Comparison of ENCODE assay signal across 18 cellular contexts in the genomic region with DNA sequence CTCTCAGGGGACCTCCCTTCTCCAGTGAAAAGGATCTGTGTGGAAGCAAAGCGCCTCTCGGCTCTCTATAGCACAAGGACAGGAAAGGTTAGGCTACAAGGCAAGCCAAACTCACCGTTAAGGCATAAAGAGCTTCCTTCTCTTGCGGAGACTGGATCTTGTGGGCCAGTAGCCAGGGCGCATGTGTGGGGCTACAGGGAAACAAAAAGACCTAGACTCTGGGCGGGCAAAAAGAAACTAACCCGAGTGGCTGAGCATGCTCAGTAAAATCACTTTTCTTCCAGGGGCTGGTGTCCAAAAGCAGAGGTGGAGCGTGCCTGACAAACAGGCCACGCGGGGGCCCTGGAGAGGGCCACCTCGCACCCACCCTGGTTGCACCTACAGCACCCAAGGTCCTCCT. TPM values are rescaled to one million over a fixed set of nuclear protein-coding genes. Genes with fewer than 3 reads are reported as not detected.
DNase-seq lines count a peak whose midpoint lies in the region; ATAC-seq, FAIRE-seq and TF ChIP-seq lines count a peak whose summit lies in the region.
"Had no signal": no experiment of that assay in that cellular context is flagged by ENCODE, and none has a peak within 500 bp of the region (broad histone marks: within the 10 kb centered on the region; RNA-seq: fewer than 3 reads in every experiment).

No MANE protein-coding gene starts in this region.

- 98% methylated on average over 10 of the region's 11 CpGs for WGBS in HepG2 (ENCODE audit: low lambda C conversion rate)
- 98% methylated on average over 8 of the region's 11 CpGs for WGBS in right lobe of liver (ENCODE audit: insufficient coverage, low coverage, low lambda C conversion rate, missing lambda C conversion rate)
- 89% methylated on average over 11 of the region's 11 CpGs; no CpG with 5 or more reads in 1 of the 2 experiments for WGBS in H1 (ENCODE audit: extremely low coverage in 1 of 2, insufficient coverage in 1 of 2, insufficient read length in 1 of 2, insufficient replicate concordance in 2 of 2, low coverage in 1 of 2, low lambda C conversion rate in 2 of 2, missing lambda C conversion rate in 1 of 2), 2 experiments
- whole genome bisulfite sequencing in mesenchymal stem cell: 97% methylated on average over 11 of the region's 11 CpGs

- no peak for TF ChIP-seq EP300 in HepG2 (IDR thresholded peaks at IDR 0.05; ENCODE audit: low read depth in 2 of 2, low read length in 2 of 2)
- no peak for TF ChIP-seq EP300 in HepG2 (CRISPR knock-in tag; IDR thresholded peaks at IDR 0.05; ENCODE audit: borderline replicate concordance)
- TF ChIP-seq EP300 in H1 (IDR thresholded peaks at IDR 0.05; ENCODE audit: borderline replicate concordance in 1 of 2, low read depth in 2 of 2, low read length in 2 of 2): no peak

- H2BK120ac ChIP-seq in H1 (replicated peaks; ENCODE audit: low read depth, low read length) (no peak overlapping the region), mesenchymal stem cell (ENCODE audit: low read depth, low read length) (no peak overlapping the region)

- in situ Hi-C loops in HepG2 (cut with HindIII; ENCODE audit: extremely low pct_ligation_motif_present, low pct_unique_long_range_greater_than_20kb): no loop called here

- no peak overlapping the region for H2BK5ac ChIP-seq in H1 (ENCODE audit: low read depth, low read length)
- no peak overlapping the region for H2BK5ac ChIP-seq in mesenchymal stem cell (ENCODE audit: low read depth, low read length, poor library complexity, severe bottlenecking)

- H2BK20ac ChIP-seq in H1 (ENCODE audit: low read length): no peak overlapping the region

- H4K20me1 ChIP-seq in HepG2 (ENCODE audit: insufficient read depth, low read length): peaks cover 26% of the 10 kb centered on the region
- peaks cover 17 to 25% of the 10 kb centered on the region in 2 experiments for H4K20me1 ChIP-seq in H1 (replicated peaks in 1 of 2; ENCODE audit: control insufficient read depth in 1 of 2, insufficient read depth in 2 of 2, low read length in 2 of 2)

- H4K5ac ChIP-seq in H1 (ENCODE audit: insufficient read length, low read depth, low read length): no peak overlapping the region

- peaks cover 54 to 86% of the 10 kb centered on the region in 2 experiments for H3K36me3 ChIP-seq in HepG2 (replicated peaks in 1 of 2; ENCODE audit: control insufficient read depth in 1 of 2, insufficient read depth in 2 of 2, low read length in 2 of 2)
- H3K36me3 ChIP-seq in right lobe of liver: peaks cover 0 to 64% (median 19%) of the 10 kb centered on the region in 4 donors
- H3K36me3 ChIP-seq in H1 (ENCODE audit: control insufficient read depth in 2 of 4, insufficient read depth in 4 of 4, low read length in 3 of 4): peaks cover 31 to 62% (median 56%) of the 10 kb centered on the region in 4 experiments
- peaks cover 35 to 64% of the 10 kb centered on the region in 2 experiments for H3K36me3 ChIP-seq in mesenchymal stem cell (ENCODE audit: control insufficient read depth in 1 of 2, insufficient read depth in 2 of 2, low read depth in 1 of 2, low read length in 2 of 2)
- H3K36me3 ChIP-seq in SJCRH30: peaks cover 44% of the 10 kb centered on the region

- DNase-seq in HepG2 (ENCODE audit: low spot score): no peak
- DNase-seq in right lobe of liver: no peak
- no peak for DNase-seq in H1 (ENCODE audit: low read depth in 1 of 2, low spot score in 2 of 2)
- DNase-seq in mesenchymal stem cell: no peak
- DNase-seq in SJCRH30: no peak
- DNase-seq: AML-193; CD4-positive, alpha-beta T cell; GF-D8; MM.1S; NCI-H1105 treated with DMSO at 0.1 percent for 48 hours; NCI-H187; NCI-H446 treated with DMSO at 0.1 percent for 48 hours; NCI-H774; SHP77 had no signal

- H4K8ac ChIP-seq in H1 (ENCODE audit: extremely low read depth, insufficient read depth, low read length) (peak overlapping the region; percentile 6; the same call in 1 of the 2 replicates), mesenchymal stem cell (ENCODE audit: low read length) (no peak overlapping the region)

- H3K23me2 ChIP-seq in H1 (ENCODE audit: low read depth, low read length): no peaks in the 10 kb centered on the region

- H3K14ac ChIP-seq in H1 (ENCODE audit: insufficient read length) (no peak overlapping the region), mesenchymal stem cell (ENCODE audit: low read length in 2 of 2) (no peak overlapping the region)

- no peak overlapping the region for H3K4me2 ChIP-seq in HepG2 (ENCODE audit: low read depth, low read length)
- H3K4me2 ChIP-seq in H1 (ENCODE audit: insufficient read depth in 1 of 2, low read depth in 2 of 2, low read length in 2 of 2): no peak overlapping the region
- no peak overlapping the region for H3K4me2 ChIP-seq in mesenchymal stem cell (ENCODE audit: low read length, poor library complexity, severe bottlenecking)

- peaks cover 7% of the 10 kb centered on the region for H3K4me1 ChIP-seq in HepG2 (ENCODE audit: insufficient read depth, low read length)
- peaks cover 0 to 11% (median 4%) of the 10 kb centered on the region in 4 donors for H3K4me1 ChIP-seq in right lobe of liver
- H3K4me1 ChIP-seq in H1 (replicated peaks in 1 of 4; ENCODE audit: control insufficient read depth in 3 of 4, insufficient read depth in 4 of 4, low read length in 3 of 4): peaks cover 0 to 5% (median 0%) of the 10 kb centered on the region in 4 experiments; a peak in 2 of 7 replicates
- H3K4me1 ChIP-seq in mesenchymal stem cell (ENCODE audit: control insufficient read depth, insufficient read depth, low read depth, low read length): peaks cover 39% of the 10 kb centered on the region
- no peaks in the 10 kb centered on the region for H3K4me1 ChIP-seq in SJCRH30

- H3K18ac ChIP-seq in H1 (ENCODE audit: extremely low read depth, low read length) (no peak overlapping the region), mesenchymal stem cell (ENCODE audit: low read depth in 1 of 2, low read length in 2 of 2) (no peak overlapping the region)

- no peak overlapping the region for H2BK15ac ChIP-seq in H1 (ENCODE audit: low read length)
- H2BK15ac ChIP-seq in mesenchymal stem cell (ENCODE audit: low read depth, poor library complexity, severe bottlenecking): no peak overlapping the region

- peaks cover 8% of the 10 kb centered on the region; the same call in 1 of the 2 replicates for H3K79me1 ChIP-seq in H1 (ENCODE audit: low read depth, low read length)
- H3K79me1 ChIP-seq in mesenchymal stem cell (replicated peaks; ENCODE audit: low read length, poor library complexity, severe bottlenecking): peaks cover 32% of the 10 kb centered on the region

- H3K27ac ChIP-seq in HepG2 (ENCODE audit: extremely low read length, insufficient read depth, low read length) (no peak overlapping the region), right lobe of liver (no peak overlapping the region), H1 (ENCODE audit: low read depth, low read length) (no peak overlapping the region), mesenchymal stem cell (ENCODE audit: low read length, poor library complexity, severe bottlenecking) (no peak overlapping the region), SJCRH30 (no peak overlapping the region)

- H3K23ac ChIP-seq in H1 (ENCODE audit: insufficient read length) (no peak overlapping the region), mesenchymal stem cell (ENCODE audit: low read length in 2 of 2) (no peak overlapping the region)

- H3K9me3 ChIP-seq in HepG2 (ENCODE audit: low read length) (no peaks in the 10 kb centered on the region), right lobe of liver (no peaks in the 10 kb centered on the region), H1 (ENCODE audit: insufficient read depth in 2 of 2, low read depth in 1 of 2, low read length in 1 of 2) (no peaks in the 10 kb centered on the region), mesenchymal stem cell (ENCODE audit: control insufficient read depth, low read length) (no peaks in the 10 kb centered on the region), SJCRH30 (replicated peaks) (no peaks in the 10 kb centered on the region)

- intact Hi-C loops in HepG2 (cut with micrococcal nuclease; ENCODE audit: unreplicated experiment): no loop called here
- intact Hi-C loops in right lobe of liver (cut with DNase I): no loop called here

- TF ChIP-seq RAD21 in HepG2 (CRISPR knock-in tag; IDR thresholded peaks at IDR 0.05) (no peak), H1 (IDR thresholded peaks at IDR 0.05 in 1 of 2, conservative IDR thresholded peaks at IDR 0.05 in 1 of 2; ENCODE audit: low read depth in 2 of 2, low read length in 2 of 2) (no peak)

- H2AFZ ChIP-seq in HepG2 (ENCODE audit: low read length) (no peak overlapping the region), H1 (ENCODE audit: low read length) (no peak overlapping the region), mesenchymal stem cell (ENCODE audit: low read depth, low read length) (no peak overlapping the region)

- no peak for ATAC-seq in HepG2
- no peak for ATAC-seq in right lobe of liver
- ATAC-seq in GM21367 (IDR thresholded peaks at IDR 0.05; ENCODE audit: unreplicated experiment): no peak
- no peak for ATAC-seq in GM21515 (IDR thresholded peaks at IDR 0.05; ENCODE audit: unreplicated experiment)

- no peak overlapping the region for H3K4me3 ChIP-seq in HepG2 (replicated peaks in 1 of 3; ENCODE audit: insufficient read depth in 1 of 3, low read depth in 2 of 3, low read length in 3 of 3)
- no peak overlapping the region for H3K4me3 ChIP-seq in right lobe of liver
- no peak overlapping the region for H3K4me3 ChIP-seq in H1 (ENCODE audit: extremely low read depth in 1 of 4, insufficient read depth in 2 of 4, low read depth in 3 of 4, low read length in 4 of 4)
- no peak overlapping the region for H3K4me3 ChIP-seq in mesenchymal stem cell (ENCODE audit: insufficient read depth in 1 of 2, low read depth in 1 of 2, low read length in 2 of 2)
- H3K4me3 ChIP-seq in SJCRH30: no peak overlapping the region

- TF ChIP-seq CTCF in HepG2 (CRISPR knock-in tag; IDR thresholded peaks at IDR 0.05): no peak
- no peak for TF ChIP-seq CTCF in right lobe of liver (IDR thresholded peaks at IDR 0.05)
- no peak for TF ChIP-seq CTCF in H1 (IDR thresholded peaks at IDR 0.05; ENCODE audit: control extremely low read depth in 1 of 3, insufficient read depth in 1 of 3, low read depth in 1 of 3, low read length in 3 of 3)

- FAIRE-seq in HepG2 (lab: Jason Lieb, UNC) (no peak), H1 (lab: Jason Lieb, UNC) (no peak)
- FAIRE-seq: D721Med, H54 had no signal

- H3K27me3 ChIP-seq in HepG2 (ENCODE audit: control insufficient read depth in 1 of 2, insufficient read depth in 2 of 2, low read length in 2 of 2) (no peaks in the 10 kb centered on the region), right lobe of liver (no peaks in the 10 kb centered on the region), H1 (replicated peaks in 1 of 4; ENCODE audit: control insufficient read depth in 3 of 4, extremely low read depth in 1 of 4, insufficient read depth in 3 of 4, low read length in 3 of 4) (no peaks in the 10 kb centered on the region), mesenchymal stem cell (ENCODE audit: control insufficient read depth in 1 of 2, insufficient read depth in 1 of 2, low read length in 2 of 2) (no peaks in the 10 kb centered on the region), SJCRH30 (no peaks in the 10 kb centered on the region)

- H4K91ac ChIP-seq in H1 (replicated peaks; ENCODE audit: insufficient read length, low read length) (no peak overlapping the region), mesenchymal stem cell (ENCODE audit: low read length) (no peak overlapping the region)

- H3K4ac ChIP-seq in H1 (replicated peaks; ENCODE audit: insufficient read length, low read depth, low read length) (no peak overlapping the region), mesenchymal stem cell (ENCODE audit: low read depth in 1 of 2, low read length in 2 of 2) (no peak overlapping the region)

- TF ChIP-seq POLR2A in HepG2 (IDR thresholded peaks at IDR 0.05; ENCODE audit: insufficient read depth in 1 of 2, low read depth in 2 of 2, low read length in 2 of 2) (no peak), right lobe of liver (IDR thresholded peaks at IDR 0.05) (no peak), H1 (IDR thresholded peaks at IDR 0.05; ENCODE audit: control extremely low read depth in 1 of 2, low read depth in 2 of 2, low read length in 2 of 2) (no peak)

- BruUV-seq in HepG2 (replicated peaks; lab: Mats Ljungman, UMichigan): no TSS peak

- POLR2A ChIA-PET in HepG2 (lab: Yijun Ruan, JAX): no interaction called here
- POLR2A ChIA-PET in H1 (lab: Charles Lee; ENCODE audit: partially characterized antibody): interaction anchor here (8.6 kb wide), 1 partner anchor 15 kb away, joined by 63 read pairs; the partner anchor contains the start of gene GGA2

- no peak overlapping the region for H3K9ac ChIP-seq in HepG2 (ENCODE audit: insufficient read depth, low read depth, low read length)
- H3K9ac ChIP-seq in H1 (replicated peaks in 1 of 4; ENCODE audit: extremely low read depth in 1 of 4, low read depth in 3 of 4, low read length in 3 of 4): no peak overlapping the region
- no peak overlapping the region for H3K9ac ChIP-seq in mesenchymal stem cell (ENCODE audit: low read length)

- no peak overlapping the region for H3K56ac ChIP-seq in H1 (replicated peaks; ENCODE audit: insufficient read length, low read depth, low read length)

- H3K79me2 ChIP-seq in HepG2 (ENCODE audit: insufficient read depth, low read length) (peaks cover 28% of the 10 kb centered on the region), H1 (ENCODE audit: control insufficient read depth in 1 of 2, insufficient read depth in 2 of 2, low read length in 2 of 2) (peaks cover 0 to 33% of the 10 kb centered on the region in 2 experiments; a peak in 3 of 4 replicates)

- H2BK12ac ChIP-seq in H1 (ENCODE audit: low read depth, low read length) (no peak overlapping the region), mesenchymal stem cell (ENCODE audit: low read length in 2 of 2) (no peak overlapping the region)

- CTCF ChIA-PET in HepG2 (lab: Yijun Ruan, JAX; ENCODE audit: low intra/inter-chr PET ratio, low total read pairs): no interaction called here
- CTCF ChIA-PET in H1 (lab: Charles Lee; ENCODE audit: partially characterized antibody): interaction anchor here (1.5 kb wide), 1 partner anchor 41 kb away, joined by 3 read pairs; the partner anchor contains the start of gene COG7

- H2AK5ac ChIP-seq in H1 (ENCODE audit: low read depth, low read length) (no peak overlapping the region), mesenchymal stem cell (ENCODE audit: low read length, severe bottlenecking) (peak overlapping the region; percentile 64)

RNA-seq across cellular contexts. Expression of gene GGA2, which starts 16.1 kb away (rescaled TPM):
- total RNA-seq in HepG2 (2016; rRNA removed; fragmentation: Illumina TruSeq; extraction: Trizol) (69.8 and 93.1 TPM in 2 replicates), right lobe of liver (10 to 100 TPM; 19.2 to 31.7 (median 27.8) TPM)
- total RNA-seq in HepG2 (2016; cell fraction: cytosol; rRNA removed; fragmentation: Illumina TruSeq; extraction: Trizol; ENCODE audit: low read depth): 52.6 and 57.4 TPM in 2 replicates
- total RNA-seq in HepG2 (2016; cell fraction: insoluble cytoplasmic fraction; rRNA removed; fragmentation: Illumina TruSeq; extraction: Trizol): 76.8 and 80.6 TPM in 2 replicates
- 41.5 and 45.8 TPM in 2 replicates for total RNA-seq in HepG2 (2016; cell fraction: membrane; rRNA removed; fragmentation: Illumina TruSeq; extraction: Trizol)
- 84.5 and 97.4 TPM in 2 replicates for total RNA-seq in HepG2 (2016; cell fraction: nucleus; rRNA removed; fragmentation: Illumina TruSeq; extraction: Trizol)
- polyA plus RNA-seq in HepG2 (2011; rRNA removed) (51.5 and 52.3 TPM in 2 replicates), H1 (2011; rRNA removed) (52.8 and 65.8 TPM in 2 replicates)
- 25.4 and 28.7 TPM in 2 replicates for polyA plus RNA-seq in HepG2 (2011; cell fraction: cytosol; rRNA removed)
- 184 and 204 TPM in 2 replicates for polyA plus RNA-seq in HepG2 (2011; cell fraction: nucleus; rRNA removed)
- polyA plus RNA-seq in HepG2 (2012): 70.4 and 97.1 TPM in 2 replicates
- 4.7 and 5.8 TPM in 2 replicates for polyA plus RNA-seq in HepG2 (2016; cell fraction: cytosol; fragmentation: Illumina TruSeq; extraction: Trizol; ENCODE audit: low read depth)
- polyA plus RNA-seq in HepG2 (2016; cell fraction: insoluble cytoplasmic fraction; fragmentation: Illumina TruSeq; extraction: Trizol; ENCODE audit: low read depth): 87.5 and 99.8 TPM in 2 replicates
- polyA plus RNA-seq in HepG2 (2016; cell fraction: membrane; fragmentation: Illumina TruSeq; extraction: Trizol; ENCODE audit: low read depth): 11.1 and 11.7 TPM in 2 replicates
- polyA plus RNA-seq in HepG2 (2016; cell fraction: nucleus; fragmentation: Illumina TruSeq; extraction: Trizol; ENCODE audit: insufficient read depth, low read depth): 238 and 249 TPM in 2 replicates
- 58.5 and 111 TPM in 2 replicates for polyA minus RNA-seq in HepG2 (2011; rRNA and poly(A)+ RNA removed; ENCODE audit: low replicate concordance)
- polyA minus RNA-seq in HepG2 (2011; cell fraction: cytosol; rRNA and poly(A)+ RNA removed): 31.9 and 47.6 TPM in 2 replicates
- 134 and 143 TPM in 2 replicates for polyA minus RNA-seq in HepG2 (2011; cell fraction: nucleus; rRNA and poly(A)+ RNA removed)
- 114 and 116 TPM in 2 replicates for total RNA-seq in H1 (2021; fragmentation: NEBNext Ultra II Directional; extraction: Animal tissue kit (Norgen Biotek cat#: 25700))
- polyA plus RNA-seq in H1 (2011; cell fraction: cytosol; rRNA removed): 71.2 TPM
- polyA plus RNA-seq in H1 (2011; cell fraction: nucleus; rRNA removed): 159 TPM
- polyA plus RNA-seq in H1 (2012, experiment 1 of 2): 67.6 to 83.2 TPM (median 69.6 TPM) in 4 replicates
- 36.7 TPM for polyA plus RNA-seq in H1 (2012, experiment 2 of 2)
- 45.6 TPM for polyA plus RNA-seq in H1 (2013, experiment 1 of 2)
- polyA plus RNA-seq in H1 (2013, experiment 2 of 2): 44.3 TPM
- polyA minus RNA-seq in H1 (2011; rRNA and poly(A)+ RNA removed): 105 and 119 TPM in 2 replicates
- polyA minus RNA-seq in H1 (2011; cell fraction: cytosol; rRNA and poly(A)+ RNA removed): 55.2 TPM
- polyA minus RNA-seq in H1 (2011; cell fraction: nucleus; rRNA and poly(A)+ RNA removed): 83.7 TPM
- 22.6 TPM for polyA plus RNA-seq in mesenchymal stem cell (2013, experiment 1 of 2)
- polyA plus RNA-seq in mesenchymal stem cell (2013, experiment 2 of 2): 23.2 TPM
- total RNA-seq in SJCRH30 (2014; rRNA removed; shearing (Covaris generic)): 66.7 and 80.4 TPM in 2 replicates

RNA-seq across cellular contexts. Expression of gene COG7, which starts 41.2 kb away (rescaled TPM):
- total RNA-seq in HepG2 (2016; rRNA removed; fragmentation: Illumina TruSeq; extraction: Trizol): 12.6 and 15.4 TPM in 2 replicates
- 9.2 and 9.5 TPM in 2 replicates for total RNA-seq in HepG2 (2016; cell fraction: cytosol; rRNA removed; fragmentation: Illumina TruSeq; extraction: Trizol; ENCODE audit: low read depth)
- 14.1 and 14.7 TPM in 2 replicates for total RNA-seq in HepG2 (2016; cell fraction: insoluble cytoplasmic fraction; rRNA removed; fragmentation: Illumina TruSeq; extraction: Trizol)
- 8.1 and 9.4 TPM in 2 replicates for total RNA-seq in HepG2 (2016; cell fraction: membrane; rRNA removed; fragmentation: Illumina TruSeq; extraction: Trizol)
- 16.3 and 18.0 TPM in 2 replicates for total RNA-seq in HepG2 (2016; cell fraction: nucleus; rRNA removed; fragmentation: Illumina TruSeq; extraction: Trizol)
- polyA plus RNA-seq in HepG2 (2011; rRNA removed): 51.0 and 54.5 TPM in 2 replicates
- polyA plus RNA-seq in HepG2 (2011; cell fraction: cytosol; rRNA removed): 32.5 and 55.6 TPM in 2 replicates
- 105 and 118 TPM in 2 replicates for polyA plus RNA-seq in HepG2 (2011; cell fraction: nucleus; rRNA removed)
- 18.4 and 20.0 TPM in 2 replicates for polyA plus RNA-seq in HepG2 (2012)
- polyA plus RNA-seq in HepG2 (2016; cell fraction: cytosol; fragmentation: Illumina TruSeq; extraction: Trizol; ENCODE audit: low read depth): 1.5 and 2.3 TPM in 2 replicates
- polyA plus RNA-seq in HepG2 (2016; cell fraction: insoluble cytoplasmic fraction; fragmentation: Illumina TruSeq; extraction: Trizol; ENCODE audit: low read depth): 22.3 and 23.7 TPM in 2 replicates
- 3.7 and 4.9 TPM in 2 replicates for polyA plus RNA-seq in HepG2 (2016; cell fraction: membrane; fragmentation: Illumina TruSeq; extraction: Trizol; ENCODE audit: low read depth)
- polyA plus RNA-seq in HepG2 (2016; cell fraction: nucleus; fragmentation: Illumina TruSeq; extraction: Trizol; ENCODE audit: insufficient read depth, low read depth): 47.6 and 49.5 TPM in 2 replicates
- 44.8 and 70.9 TPM in 2 replicates for polyA minus RNA-seq in HepG2 (2011; rRNA and poly(A)+ RNA removed; ENCODE audit: low replicate concordance)
- polyA minus RNA-seq in HepG2 (2011; cell fraction: cytosol; rRNA and poly(A)+ RNA removed): 14.6 and 17.4 TPM in 2 replicates
- polyA minus RNA-seq in HepG2 (2011; cell fraction: nucleus; rRNA and poly(A)+ RNA removed): 42.8 and 50.6 TPM in 2 replicates
- total RNA-seq in right lobe of liver: 10 to 100 TPM in 1 of 6 experiments, 1 to 10 TPM in 5; 7.5 to 11.2 (median 8.4) TPM
- 17.2 TPM in 2 replicates for total RNA-seq in H1 (2021; fragmentation: NEBNext Ultra II Directional; extraction: Animal tissue kit (Norgen Biotek cat#: 25700))
- polyA plus RNA-seq in H1 (2011; rRNA removed): 40.4 and 56.6 TPM in 2 replicates
- 35.2 TPM for polyA plus RNA-seq in H1 (2011; cell fraction: cytosol; rRNA removed)
- polyA plus RNA-seq in H1 (2011; cell fraction: nucleus; rRNA removed): 42.5 TPM
- 19.9 to 21.8 TPM (median 20.7 TPM) in 4 replicates for polyA plus RNA-seq in H1 (2012, experiment 1 of 2)
- polyA plus RNA-seq in H1 (2012, experiment 2 of 2): 11.3 TPM
- polyA plus RNA-seq in H1 (2013, experiment 1 of 2): 11.4 TPM
- 10.4 TPM for polyA plus RNA-seq in H1 (2013, experiment 2 of 2)
- polyA minus RNA-seq in H1 (2011; rRNA and poly(A)+ RNA removed): 28.6 and 31.0 TPM in 2 replicates
- 15.6 TPM for polyA minus RNA-seq in H1 (2011; cell fraction: cytosol; rRNA and poly(A)+ RNA removed)
- polyA minus RNA-seq in H1 (2011; cell fraction: nucleus; rRNA and poly(A)+ RNA removed): 17.7 TPM
- 14.8 TPM for polyA plus RNA-seq in mesenchymal stem cell (2013, experiment 1 of 2)
- 12.9 TPM for polyA plus RNA-seq in mesenchymal stem cell (2013, experiment 2 of 2)
- 12.3 and 12.7 TPM in 2 replicates for total RNA-seq in SJCRH30 (2014; rRNA removed; shearing (Covaris generic))
